Comparison of ENCODE assay signal across 12 cellular contexts in the genomic region with DNA sequence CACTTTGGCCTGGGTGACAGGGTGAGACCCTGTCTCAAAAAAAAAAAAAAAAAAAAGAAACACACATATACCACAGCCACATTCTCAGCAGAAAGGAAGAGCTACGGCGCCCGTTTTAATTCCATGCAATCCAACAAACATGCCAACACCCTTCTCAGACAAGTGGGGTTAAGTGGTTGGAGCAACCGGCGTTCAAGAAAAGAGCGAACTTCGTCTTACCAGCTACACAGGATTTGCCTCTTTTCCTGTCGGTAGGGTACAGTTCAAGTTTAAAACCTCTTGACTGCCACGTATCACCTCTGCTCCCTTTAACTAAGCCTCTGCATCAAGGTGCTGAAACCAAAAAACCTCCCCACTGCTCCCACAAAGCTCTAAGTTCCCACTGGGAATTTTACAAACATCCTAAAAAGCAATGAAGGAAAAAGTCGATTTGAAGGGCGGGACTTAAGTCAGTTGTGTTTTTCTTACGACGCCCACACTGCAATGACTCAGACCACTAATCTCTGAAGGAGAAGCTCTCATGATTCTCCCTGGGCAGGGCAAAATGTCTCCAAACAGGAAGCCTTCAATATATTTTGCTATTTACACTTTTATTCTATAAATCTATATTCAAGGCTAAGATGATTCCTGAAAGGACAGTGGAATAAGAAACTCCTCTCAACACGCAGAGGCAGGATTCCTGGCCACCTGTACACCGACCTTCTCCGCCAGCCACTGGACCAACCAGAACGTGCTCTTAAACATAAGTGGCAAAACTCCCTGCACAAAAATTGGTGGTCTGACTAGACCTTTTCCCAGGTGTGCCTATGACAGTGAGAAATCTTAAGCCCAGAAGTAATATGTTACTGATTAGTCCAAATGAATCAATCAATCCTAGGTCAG. TPM values are rescaled to one million over a fixed set of nuclear protein-coding genes. Genes with fewer than 3 reads are reported as not detected.
DNase-seq lines count a peak whose midpoint lies in the region; ATAC-seq, FAIRE-seq and TF ChIP-seq lines count a peak whose summit lies in the region.
"Had no signal": no experiment of that assay in that cellular context is flagged by ENCODE, and none has a peak within 500 bp of the region (broad histone marks: within the 10 kb centered on the region; RNA-seq: fewer than 3 reads in every experiment).

No MANE protein-coding gene starts in this region.

- H3K36me3 Mint-ChIP-seq in astrocyte (ENCODE audit: low read depth, unreplicated experiment): peaks cover 24% of the 10 kb centered on the region

- DNase-seq in HepG2 (ENCODE audit: low spot score) (no peak), right lobe of liver (no peak), astrocyte (ENCODE audit: low read depth) (peak; percentile 82), left lung (no peak), NCI-H510A treated with DMSO at 0.1 percent for 48 hours (lab: John Stamatoyannopoulos, UW) (no peak)
- DNase-seq: NCI-H2081 treated with DMSO at 0.1 percent for 48 hours had no signal

- H3K4me3 ChIP-seq in HepG2 (replicated peaks in 1 of 3; ENCODE audit: insufficient read depth in 1 of 3, low read depth in 2 of 3, low read length in 3 of 3) (no peak overlapping the region), right lobe of liver (no peak overlapping the region), astrocyte (ENCODE audit: insufficient read depth, low read depth, low read length) (no peak overlapping the region), left lung (no peak overlapping the region)

- POLR2A ChIA-PET in HepG2 (lab: Yijun Ruan, JAX): no interaction called here

- H2AFZ ChIP-seq in HepG2 (ENCODE audit: low read length) (no peak overlapping the region), astrocyte (ENCODE audit: low read depth, low read length) (no peak overlapping the region)

- 96% methylated on average over 17 of the region's 17 CpGs for WGBS in HepG2 (ENCODE audit: low lambda C conversion rate)
- WGBS in right lobe of liver (ENCODE audit: insufficient coverage, low coverage, low lambda C conversion rate, missing lambda C conversion rate): 87% methylated on average over 14 of the region's 17 CpGs

- TF ChIP-seq CTCF in HepG2 (CRISPR knock-in tag; IDR thresholded peaks at IDR 0.05): no peak
- no peak for TF ChIP-seq CTCF in right lobe of liver (IDR thresholded peaks at IDR 0.05)
- TF ChIP-seq CTCF in astrocyte (IDR thresholded peaks at IDR 0.05; ENCODE audit: insufficient read depth, low read depth, low read length): no peak
- TF ChIP-seq CTCF in left lung (IDR thresholded peaks at IDR 0.05): no peak

- no peak for ATAC-seq in HepG2
- ATAC-seq in right lobe of liver: no peak
- ATAC-seq in left lung: peak; percentile 57
- ATAC-seq in GM21723 (IDR thresholded peaks at IDR 0.05; ENCODE audit: unreplicated experiment): no peak
- ATAC-seq in HG03045 (IDR thresholded peaks at IDR 0.05; ENCODE audit: unreplicated experiment): no peak
- no peak for ATAC-seq in GM21619 (IDR thresholded peaks at IDR 0.05; ENCODE audit: unreplicated experiment)

- H3K27ac Mint-ChIP-seq in astrocyte (ENCODE audit: unreplicated experiment): peak overlapping the region; percentile 80

- H3K4me2 ChIP-seq in HepG2 (ENCODE audit: low read depth, low read length): no peak overlapping the region
- peak overlapping the region; percentile 54 for H3K4me2 ChIP-seq in astrocyte (ENCODE audit: low read length)

- H3K9ac ChIP-seq in HepG2 (ENCODE audit: insufficient read depth, low read depth, low read length): no peak overlapping the region
- H3K9ac ChIP-seq in astrocyte (ENCODE audit: low read length): no peak overlapping the region

- H3K27ac ChIP-seq in HepG2 (ENCODE audit: extremely low read length, insufficient read depth, low read length): no peak overlapping the region
- H3K27ac ChIP-seq in right lobe of liver: no peak overlapping the region
- H3K27ac ChIP-seq in astrocyte (ENCODE audit: low read depth, low read length): peak overlapping the region; percentile 59
- H3K27ac ChIP-seq in left lung: peak overlapping the region; percentile 68 to 84

- H3K79me2 ChIP-seq in HepG2 (ENCODE audit: insufficient read depth, low read length) (no peaks in the 10 kb centered on the region), astrocyte (ENCODE audit: insufficient read depth, low read length) (peaks cover 19% of the 10 kb centered on the region)

- H3K36me3 ChIP-seq in HepG2 (replicated peaks in 1 of 2; ENCODE audit: control insufficient read depth in 1 of 2, insufficient read depth in 2 of 2, low read length in 2 of 2) (peaks cover 35 to 87% of the 10 kb centered on the region in 2 experiments), right lobe of liver (peaks cover 11 to 87% (median 43%) of the 10 kb centered on the region in 4 donors), astrocyte (ENCODE audit: insufficient read depth, low read length) (peaks cover 23% of the 10 kb centered on the region), left lung (peaks cover 0 to 99% of the 10 kb centered on the region in 2 donors)

- in situ Hi-C loops in HepG2 (cut with HindIII; ENCODE audit: extremely low pct_ligation_motif_present, low pct_unique_long_range_greater_than_20kb): no loop called here

- peak overlapping the region; percentile 66 for H3K4me3 Mint-ChIP-seq in astrocyte (ENCODE audit: unreplicated experiment)

- H4K20me1 ChIP-seq in HepG2 (ENCODE audit: insufficient read depth, low read length) (no peaks in the 10 kb centered on the region; the same call in 1 of the 2 replicates), astrocyte (ENCODE audit: insufficient read depth, low read length) (peaks cover 49% of the 10 kb centered on the region)

- intact Hi-C loops in HepG2 (cut with micrococcal nuclease; ENCODE audit: unreplicated experiment) (no loop called here), right lobe of liver (cut with DNase I) (no loop called here), left lung (cut with DNase I) (no loop called here)

- H3K27me3 ChIP-seq in HepG2 (ENCODE audit: control insufficient read depth in 1 of 2, insufficient read depth in 2 of 2, low read length in 2 of 2) (no peaks in the 10 kb centered on the region), right lobe of liver (no peaks in the 10 kb centered on the region), astrocyte (ENCODE audit: insufficient read depth, low read length) (no peaks in the 10 kb centered on the region), left lung (no peaks in the 10 kb centered on the region)

- H3K4me1 Mint-ChIP-seq in astrocyte (ENCODE audit: low read depth, unreplicated experiment): peaks cover 29% of the 10 kb centered on the region

- BruUV-seq in HepG2 (replicated peaks; lab: Mats Ljungman, UMichigan): TSS peak; percentile 8

- CTCF ChIA-PET in HepG2 (lab: Yijun Ruan, JAX; ENCODE audit: low intra/inter-chr PET ratio, low total read pairs): no interaction called here

- H3K27me3 Mint-ChIP-seq in astrocyte (ENCODE audit: low read depth, unreplicated experiment): no peaks in the 10 kb centered on the region

- H3K4me1 ChIP-seq in HepG2 (ENCODE audit: insufficient read depth, low read length) (no peaks in the 10 kb centered on the region), right lobe of liver (no peaks in the 10 kb centered on the region), astrocyte (ENCODE audit: insufficient read depth, low read length) (peaks cover 30% of the 10 kb centered on the region), left lung (peaks cover 4 to 20% of the 10 kb centered on the region in 2 donors)

- no peaks in the 10 kb centered on the region for H3K9me3 Mint-ChIP-seq in astrocyte (ENCODE audit: unreplicated experiment)

- H3K9me3 ChIP-seq in HepG2 (ENCODE audit: low read length) (no peaks in the 10 kb centered on the region), right lobe of liver (no peaks in the 10 kb centered on the region), astrocyte (ENCODE audit: insufficient read depth, low read depth, low read length) (no peaks in the 10 kb centered on the region), left lung (no peaks in the 10 kb centered on the region)

- no peak for TF ChIP-seq POLR2A in HepG2 (IDR thresholded peaks at IDR 0.05; ENCODE audit: insufficient read depth in 1 of 2, low read depth in 2 of 2, low read length in 2 of 2)
- no peak for TF ChIP-seq POLR2A in right lobe of liver (IDR thresholded peaks at IDR 0.05)

- no peak for TF ChIP-seq RAD21 in HepG2 (CRISPR knock-in tag; IDR thresholded peaks at IDR 0.05)

- TF ChIP-seq EP300 in HepG2 (IDR thresholded peaks at IDR 0.05; ENCODE audit: low read depth in 2 of 2, low read length in 2 of 2) (no peak), HepG2 (CRISPR knock-in tag; IDR thresholded peaks at IDR 0.05; ENCODE audit: borderline replicate concordance) (no peak)

- FAIRE-seq in HepG2 (lab: Jason Lieb, UNC) (no peak), astrocyte (lab: Jason Lieb, UNC) (no peak)
- FAIRE-seq: TTC549 had no signal

RNA-seq across cellular contexts. Expression of a gene that starts 18.8 kb away (rescaled TPM):
- total RNA-seq in HepG2 (2016; rRNA removed; fragmentation: Illumina TruSeq; extraction: Trizol) (39.8 and 89.7 TPM in 2 replicates), right lobe of liver (10 to 100 TPM; 31.0 to 37.0 (median 35.1) TPM), astrocyte (74.3 and 75.3 TPM in 2 replicates), left lung (10 to 100 TPM; 61.0 to 72.3 TPM)
- total RNA-seq in HepG2 (2016; cell fraction: cytosol; rRNA removed; fragmentation: Illumina TruSeq; extraction: Trizol; ENCODE audit: low read depth): 19.0 and 21.2 TPM in 2 replicates
- total RNA-seq in HepG2 (2016; cell fraction: insoluble cytoplasmic fraction; rRNA removed; fragmentation: Illumina TruSeq; extraction: Trizol): 34.8 and 87.8 TPM in 2 replicates
- 36.4 and 39.1 TPM in 2 replicates for total RNA-seq in HepG2 (2016; cell fraction: membrane; rRNA removed; fragmentation: Illumina TruSeq; extraction: Trizol)
- 55.4 and 62.2 TPM in 2 replicates for total RNA-seq in HepG2 (2016; cell fraction: nucleus; rRNA removed; fragmentation: Illumina TruSeq; extraction: Trizol)
- polyA plus RNA-seq in HepG2 (2011; rRNA removed): 74.3 and 79.0 TPM in 2 replicates
- 56.3 and 67.1 TPM in 2 replicates for polyA plus RNA-seq in HepG2 (2011; cell fraction: cytosol; rRNA removed)
- 42.7 and 43.4 TPM in 2 replicates for polyA plus RNA-seq in HepG2 (2011; cell fraction: nucleus; rRNA removed)
- 84.3 and 86.0 TPM in 2 replicates for polyA plus RNA-seq in HepG2 (2012)
- 12.5 and 13.5 TPM in 2 replicates for polyA plus RNA-seq in HepG2 (2016; cell fraction: cytosol; fragmentation: Illumina TruSeq; extraction: Trizol; ENCODE audit: low read depth)
- polyA plus RNA-seq in HepG2 (2016; cell fraction: insoluble cytoplasmic fraction; fragmentation: Illumina TruSeq; extraction: Trizol; ENCODE audit: low read depth): 124 and 144 TPM in 2 replicates
- 26.1 and 30.0 TPM in 2 replicates for polyA plus RNA-seq in HepG2 (2016; cell fraction: membrane; fragmentation: Illumina TruSeq; extraction: Trizol; ENCODE audit: low read depth)
- polyA plus RNA-seq in HepG2 (2016; cell fraction: nucleus; fragmentation: Illumina TruSeq; extraction: Trizol; ENCODE audit: insufficient read depth, low read depth): 107 and 120 TPM in 2 replicates
- 72.1 and 78.5 TPM in 2 replicates for polyA minus RNA-seq in HepG2 (2011; rRNA and poly(A)+ RNA removed; ENCODE audit: low replicate concordance)
- 44.7 and 45.6 TPM in 2 replicates for polyA minus RNA-seq in HepG2 (2011; cell fraction: cytosol; rRNA and poly(A)+ RNA removed)
- 55.0 and 55.2 TPM in 2 replicates for polyA minus RNA-seq in HepG2 (2011; cell fraction: nucleus; rRNA and poly(A)+ RNA removed)

RNA-seq across cellular contexts. Expression of a gene that starts 21.1 kb away (rescaled TPM):
- total RNA-seq in HepG2 (2016; rRNA removed; fragmentation: Illumina TruSeq; extraction: Trizol): 0.20 and 0.58 TPM in 2 replicates
- 0.30 and 0.35 TPM in 2 replicates for total RNA-seq in HepG2 (2016; cell fraction: cytosol; rRNA removed; fragmentation: Illumina TruSeq; extraction: Trizol; ENCODE audit: low read depth)
- total RNA-seq in HepG2 (2016; cell fraction: insoluble cytoplasmic fraction; rRNA removed; fragmentation: Illumina TruSeq; extraction: Trizol): 0.22 and 0.58 TPM in 2 replicates
- 0.46 and 0.65 TPM in 2 replicates for total RNA-seq in HepG2 (2016; cell fraction: membrane; rRNA removed; fragmentation: Illumina TruSeq; extraction: Trizol)
- total RNA-seq in HepG2 (2016; cell fraction: nucleus; rRNA removed; fragmentation: Illumina TruSeq; extraction: Trizol): 0.28 and 0.34 TPM in 2 replicates
- 0.48 and 0.84 TPM in 2 replicates for polyA plus RNA-seq in HepG2 (2011; rRNA removed)
- polyA plus RNA-seq in HepG2 (2011; cell fraction: cytosol; rRNA removed): 0.56 and 0.97 TPM in 2 replicates
- polyA plus RNA-seq in HepG2 (2011; cell fraction: nucleus; rRNA removed): 0.35 and 0.62 TPM in 2 replicates
- polyA plus RNA-seq in HepG2 (2012): 0.33 TPM in 1 of 2 replicates, not detected in the other
- polyA plus RNA-seq in HepG2 (2016; cell fraction: cytosol; fragmentation: Illumina TruSeq; extraction: Trizol; ENCODE audit: low read depth): 0.50 and 0.53 TPM in 2 replicates
- polyA plus RNA-seq in HepG2 (2016; cell fraction: insoluble cytoplasmic fraction; fragmentation: Illumina TruSeq; extraction: Trizol; ENCODE audit: low read depth): 0.17 and 0.28 TPM in 2 replicates
- 0.20 and 0.35 TPM in 2 replicates for polyA plus RNA-seq in HepG2 (2016; cell fraction: membrane; fragmentation: Illumina TruSeq; extraction: Trizol; ENCODE audit: low read depth)
- polyA plus RNA-seq in HepG2 (2016; cell fraction: nucleus; fragmentation: Illumina TruSeq; extraction: Trizol; ENCODE audit: insufficient read depth, low read depth): 0.46 and 0.81 TPM in 2 replicates
- polyA minus RNA-seq in HepG2 (2011; rRNA and poly(A)+ RNA removed; ENCODE audit: low replicate concordance): 0.54 and 2.1 TPM in 2 replicates
- polyA minus RNA-seq in HepG2 (2011; cell fraction: cytosol; rRNA and poly(A)+ RNA removed): 0.49 TPM in 1 of 2 replicates, not detected in the other
- not detected in 2 replicates for polyA minus RNA-seq in HepG2 (2011; cell fraction: nucleus; rRNA and poly(A)+ RNA removed)
- total RNA-seq in right lobe of liver: under 1 TPM in 1 of 6 experiments, not detected in 5; 0.18 TPM
- total RNA-seq in astrocyte: 0.36 TPM in 1 of 2 replicates, not detected in the other
- under 1 TPM in 1 of 2 donors, not detected in 1; 0.23 TPM for total RNA-seq in left lung
- polyA plus RNA-seq: BJ had no signal

RNA-seq across cellular contexts. Expression of a gene that starts 25.5 kb away (rescaled TPM):
- total RNA-seq in HepG2 (2016; rRNA removed; fragmentation: Illumina TruSeq; extraction: Trizol) (0.15 TPM in 1 of 2 replicates, not detected in the other), right lobe of liver (not detected), astrocyte (0.23 TPM in 1 of 2 replicates, not detected in the other), left lung (under 1 TPM in 1 of 2 donors, not detected in 1; 0.12 TPM)
- total RNA-seq in HepG2 (2016; cell fraction: cytosol; rRNA removed; fragmentation: Illumina TruSeq; extraction: Trizol; ENCODE audit: low read depth): not detected in 2 replicates
- not detected in 2 replicates for total RNA-seq in HepG2 (2016; cell fraction: insoluble cytoplasmic fraction; rRNA removed; fragmentation: Illumina TruSeq; extraction: Trizol)
- not detected in 2 replicates for total RNA-seq in HepG2 (2016; cell fraction: membrane; rRNA removed; fragmentation: Illumina TruSeq; extraction: Trizol)
- total RNA-seq in HepG2 (2016; cell fraction: nucleus; rRNA removed; fragmentation: Illumina TruSeq; extraction: Trizol): not detected in 2 replicates
- 0.04 and 0.11 TPM in 2 replicates for polyA plus RNA-seq in HepG2 (2011; rRNA removed)
- polyA plus RNA-seq in HepG2 (2011; cell fraction: cytosol; rRNA removed): not detected in 2 replicates
- polyA plus RNA-seq in HepG2 (2011; cell fraction: nucleus; rRNA removed): 0.06 and 0.07 TPM in 2 replicates
- polyA plus RNA-seq in HepG2 (2012): 0.17 and 1.1 TPM in 2 replicates
- polyA plus RNA-seq in HepG2 (2016; cell fraction: cytosol; fragmentation: Illumina TruSeq; extraction: Trizol; ENCODE audit: low read depth): not detected in 2 replicates
- 0.08 TPM in 1 of 2 replicates, not detected in the other for polyA plus RNA-seq in HepG2 (2016; cell fraction: insoluble cytoplasmic fraction; fragmentation: Illumina TruSeq; extraction: Trizol; ENCODE audit: low read depth)
- polyA plus RNA-seq in HepG2 (2016; cell fraction: membrane; fragmentation: Illumina TruSeq; extraction: Trizol; ENCODE audit: low read depth): not detected in 2 replicates
- not detected in 2 replicates for polyA plus RNA-seq in HepG2 (2016; cell fraction: nucleus; fragmentation: Illumina TruSeq; extraction: Trizol; ENCODE audit: insufficient read depth, low read depth)
- polyA minus RNA-seq in HepG2 (2011; rRNA and poly(A)+ RNA removed; ENCODE audit: low replicate concordance): not detected in 2 replicates
- 0.35 TPM in 1 of 2 replicates, not detected in the other for polyA minus RNA-seq in HepG2 (2011; cell fraction: cytosol; rRNA and poly(A)+ RNA removed)
- polyA minus RNA-seq in HepG2 (2011; cell fraction: nucleus; rRNA and poly(A)+ RNA removed): not detected in 2 replicates
- total RNA-seq: dermis microvascular lymphatic vessel endothelial cell had no signal

RNA-seq across cellular contexts. Expression of a gene that starts 26.4 kb away (rescaled TPM):
- total RNA-seq in HepG2 (2016; rRNA removed; fragmentation: Illumina TruSeq; extraction: Trizol): 3.6 and 8.2 TPM in 2 replicates
- total RNA-seq in HepG2 (2016; cell fraction: cytosol; rRNA removed; fragmentation: Illumina TruSeq; extraction: Trizol; ENCODE audit: low read depth): 1.1 and 1.8 TPM in 2 replicates
- total RNA-seq in HepG2 (2016; cell fraction: insoluble cytoplasmic fraction; rRNA removed; fragmentation: Illumina TruSeq; extraction: Trizol): 2.4 and 9.2 TPM in 2 replicates
- total RNA-seq in HepG2 (2016; cell fraction: membrane; rRNA removed; fragmentation: Illumina TruSeq; extraction: Trizol): 1.1 and 1.4 TPM in 2 replicates
- 8.8 and 9.0 TPM in 2 replicates for total RNA-seq in HepG2 (2016; cell fraction: nucleus; rRNA removed; fragmentation: Illumina TruSeq; extraction: Trizol)
- 2.1 and 4.3 TPM in 2 replicates for polyA plus RNA-seq in HepG2 (2011; rRNA removed)
- 0.99 and 1.4 TPM in 2 replicates for polyA plus RNA-seq in HepG2 (2011; cell fraction: cytosol; rRNA removed)
- polyA plus RNA-seq in HepG2 (2011; cell fraction: nucleus; rRNA removed): 26.0 and 30.5 TPM in 2 replicates
- 3.9 and 4.6 TPM in 2 replicates for polyA plus RNA-seq in HepG2 (2012)
- polyA plus RNA-seq in HepG2 (2016; cell fraction: cytosol; fragmentation: Illumina TruSeq; extraction: Trizol; ENCODE audit: low read depth): 0.88 and 1.3 TPM in 2 replicates
- polyA plus RNA-seq in HepG2 (2016; cell fraction: insoluble cytoplasmic fraction; fragmentation: Illumina TruSeq; extraction: Trizol; ENCODE audit: low read depth): 2.9 and 4.4 TPM in 2 replicates
- 1.0 and 1.6 TPM in 2 replicates for polyA plus RNA-seq in HepG2 (2016; cell fraction: membrane; fragmentation: Illumina TruSeq; extraction: Trizol; ENCODE audit: low read depth)
- 26.6 and 28.0 TPM in 2 replicates for polyA plus RNA-seq in HepG2 (2016; cell fraction: nucleus; fragmentation: Illumina TruSeq; extraction: Trizol; ENCODE audit: insufficient read depth, low read depth)
- polyA minus RNA-seq in HepG2 (2011; rRNA and poly(A)+ RNA removed; ENCODE audit: low replicate concordance): 3.4 and 3.8 TPM in 2 replicates
- 3.0 TPM in 2 replicates for polyA minus RNA-seq in HepG2 (2011; cell fraction: cytosol; rRNA and poly(A)+ RNA removed)
- 4.9 and 7.6 TPM in 2 replicates for polyA minus RNA-seq in HepG2 (2011; cell fraction: nucleus; rRNA and poly(A)+ RNA removed)
- total RNA-seq in right lobe of liver: under 1 TPM in 1 of 6 experiments, not detected in 5; 0.62 TPM
- total RNA-seq in astrocyte: not detected in 2 replicates
- 10 to 100 TPM; 29.1 to 44.8 TPM for total RNA-seq in left lung
- polyA plus RNA-seq: BJ had no signal

RNA-seq across cellular contexts. Expression of a gene that starts 50.1 kb away (rescaled TPM):
- total RNA-seq in HepG2 (2016; rRNA removed; fragmentation: Illumina TruSeq; extraction: Trizol) (116 and 118 TPM in 2 replicates), right lobe of liver (10 to 100 TPM; 38.5 to 57.9 (median 50.6) TPM), astrocyte (145 and 154 TPM in 2 replicates), left lung (100 to 1,000 TPM; 114 to 123 TPM)
- 32.5 and 33.1 TPM in 2 replicates for total RNA-seq in HepG2 (2016; cell fraction: cytosol; rRNA removed; fragmentation: Illumina TruSeq; extraction: Trizol; ENCODE audit: low read depth)
- total RNA-seq in HepG2 (2016; cell fraction: insoluble cytoplasmic fraction; rRNA removed; fragmentation: Illumina TruSeq; extraction: Trizol): 112 and 113 TPM in 2 replicates
- 41.7 and 48.8 TPM in 2 replicates for total RNA-seq in HepG2 (2016; cell fraction: membrane; rRNA removed; fragmentation: Illumina TruSeq; extraction: Trizol)
- 80.6 and 103 TPM in 2 replicates for total RNA-seq in HepG2 (2016; cell fraction: nucleus; rRNA removed; fragmentation: Illumina TruSeq; extraction: Trizol)
- polyA plus RNA-seq in HepG2 (2011; rRNA removed): 86.9 and 118 TPM in 2 replicates
- 65.5 and 68.0 TPM in 2 replicates for polyA plus RNA-seq in HepG2 (2011; cell fraction: cytosol; rRNA removed)
- polyA plus RNA-seq in HepG2 (2011; cell fraction: nucleus; rRNA removed): 259 and 277 TPM in 2 replicates
- 100 and 124 TPM in 2 replicates for polyA plus RNA-seq in HepG2 (2012)
- polyA plus RNA-seq in HepG2 (2016; cell fraction: cytosol; fragmentation: Illumina TruSeq; extraction: Trizol; ENCODE audit: low read depth): 7.1 and 8.4 TPM in 2 replicates
- polyA plus RNA-seq in HepG2 (2016; cell fraction: insoluble cytoplasmic fraction; fragmentation: Illumina TruSeq; extraction: Trizol; ENCODE audit: low read depth): 78.0 and 79.6 TPM in 2 replicates
- 18.4 and 21.9 TPM in 2 replicates for polyA plus RNA-seq in HepG2 (2016; cell fraction: membrane; fragmentation: Illumina TruSeq; extraction: Trizol; ENCODE audit: low read depth)
- 147 and 170 TPM in 2 replicates for polyA plus RNA-seq in HepG2 (2016; cell fraction: nucleus; fragmentation: Illumina TruSeq; extraction: Trizol; ENCODE audit: insufficient read depth, low read depth)
- polyA minus RNA-seq in HepG2 (2011; rRNA and poly(A)+ RNA removed; ENCODE audit: low replicate concordance): 144 and 202 TPM in 2 replicates
- 69.7 and 91.8 TPM in 2 replicates for polyA minus RNA-seq in HepG2 (2011; cell fraction: cytosol; rRNA and poly(A)+ RNA removed)
- polyA minus RNA-seq in HepG2 (2011; cell fraction: nucleus; rRNA and poly(A)+ RNA removed): 113 and 132 TPM in 2 replicates

Comparison
In these comparisons a context has a peak if more than half of its experiments do, and no peak if none do; other contexts are left out.
1. H3K27ac ChIP-seq: peak in astrocyte (single experiment) and left lung (2 of 2); none in HepG2 (single experiment) and right lobe of liver (0 of 3).